In genomic region chr17:80851277-80851925, GRCh38 we compare ENCODE assay signal across 14 cellular contexts.
A peak's percentile ranks its signal among the peaks of the same experiment; 100 is the strongest.
DNase-seq lines count a peak whose midpoint lies in the region; ATAC-seq and TF ChIP-seq lines count a peak whose summit lies in the region.
"Had no signal": no experiment of that assay in that cellular context is flagged by ENCODE, and none has a peak within 500 bp of the region (broad histone marks: within the 10 kb centered on the region; RNA-seq: fewer than 3 reads in every experiment).

No MANE protein-coding gene starts in this region.

- CTCF ChIA-PET in activated CD4-positive, alpha-beta T cell treated with anti-CD3 and anti-CD28 coated beads for 36 hours (lab: Charles Lee): interaction anchor here (0.6 kb wide), 1 partner anchor 33 kb away, joined by 3 read pairs; no protein-coding TSS in a partner anchor
- CTCF ChIA-PET in naive thymus-derived CD4-positive, alpha-beta T cell (lab: Charles Lee): interaction anchor here (0.7 kb wide), 1 partner anchor 47 kb away, joined by 4 read pairs; no protein-coding TSS in a partner anchor

- no peaks in the 10 kb centered on the region for H3K27me3 Mint-ChIP-seq in activated CD4-positive, alpha-beta T cell treated with anti-CD3 and anti-CD28 coated beads for 36 hours
- H3K27me3 Mint-ChIP-seq in GM23338 (ENCODE audit: insufficient read depth, low read depth, poor library complexity): peaks cover 10% of the 10 kb centered on the region
- H3K27me3 Mint-ChIP-seq in activated naive CD8-positive, alpha-beta T cell: no peaks in the 10 kb centered on the region
- no peaks in the 10 kb centered on the region for H3K27me3 Mint-ChIP-seq in naive thymus-derived CD4-positive, alpha-beta T cell

- H3K4me2 ChIP-seq in GM23338: no peak overlapping the region

- no peak overlapping the region for H2AFZ ChIP-seq in GM23338

- H3F3A ChIP-seq in GM23338 (replicated peaks; ENCODE audit: low read depth): no peaks in the 10 kb centered on the region

- DNase-seq in activated CD4-positive, alpha-beta T cell treated with anti-CD3 and anti-CD28 coated beads for 36 hours: no peak
- DNase-seq in activated CD4-positive, alpha-beta T cell treated with anti-CD3 and anti-CD28 coated beads, Interleukin-2, amount 50 U/mL, for 4 hours: no peak
- no peak for DNase-seq in GM23338 (ENCODE audit: low spot score)
- DNase-seq in naive thymus-derived CD4-positive, alpha-beta T cell: no peak
- DNase-seq in DMS79 treated with DMSO at 0.1 percent for 48 hours (lab: John Stamatoyannopoulos, UW): no peak
- DNase-seq: activated CD4-positive, CD25-positive, alpha-beta regulatory T cell treated with anti-CD3 and anti-CD28 coated beads, Interleukin-2, amount 50 U/mL, for 72 hours; Calu3; NCI-H524; RPMI8226; stimulated activated CD4-positive, alpha-beta T cell treated with anti-CD3 and anti-CD28 coated beads, Interleukin-4, amount 100 ng/mL, for 4 hours had no signal

- POLR2A ChIA-PET in activated CD4-positive, alpha-beta T cell treated with anti-CD3 and anti-CD28 coated beads for 36 hours (lab: Charles Lee): no interaction called here
- POLR2A ChIA-PET in naive thymus-derived CD4-positive, alpha-beta T cell (lab: Charles Lee): interaction anchor here (0.7 to 0.8 kb wide), 2 partner anchors 10 to 11 kb away, joined by 3 read pairs; no protein-coding TSS in a partner anchor

- H3K27ac ChIP-seq in GM23338 (ENCODE audit: low read depth): no peak overlapping the region
- no peak overlapping the region for H3K27ac ChIP-seq in naive thymus-derived CD4-positive, alpha-beta T cell (ENCODE audit: low read depth, low read length)
- H3K27ac ChIP-seq: adrenal gland had no signal

- no peaks in the 10 kb centered on the region for H3K9me3 ChIP-seq in naive thymus-derived CD4-positive, alpha-beta T cell (ENCODE audit: control insufficient read depth in 2 of 3, low read length in 3 of 3)
- H3K9me3 ChIP-seq: adrenal gland had no signal

- H3K36me3 ChIP-seq in GM23338 (ENCODE audit: insufficient read depth): no peaks in the 10 kb centered on the region
- H3K36me3 ChIP-seq in naive thymus-derived CD4-positive, alpha-beta T cell (ENCODE audit: control insufficient read depth in 2 of 3, insufficient read depth in 3 of 3, low read length in 3 of 3): peaks cover 0 to 16% (median 0%) of the 10 kb centered on the region in 3 experiments

- intact Hi-C loops in activated CD4-positive, alpha-beta T cell treated with anti-CD3 and anti-CD28 coated beads for 36 hours (cut with DNase I, micrococcal nuclease): no loop called here
- intact Hi-C loops in naive thymus-derived CD4-positive, alpha-beta T cell (cut with micrococcal nuclease): no loop called here

- TF ChIP-seq CTCF in GM23338 (conservative IDR thresholded peaks at IDR 0.05; ENCODE audit: low read depth in 2 of 2): no peak

- H3K4me3 Mint-ChIP-seq in activated CD4-positive, alpha-beta T cell treated with anti-CD3 and anti-CD28 coated beads for 36 hours: no peak overlapping the region
- no peak overlapping the region for H3K4me3 Mint-ChIP-seq in GM23338
- no peak overlapping the region for H3K4me3 Mint-ChIP-seq in activated naive CD8-positive, alpha-beta T cell
- H3K4me3 Mint-ChIP-seq in naive thymus-derived CD4-positive, alpha-beta T cell: peak overlapping the region in 1 of 10 donors; percentile 25

- no peaks in the 10 kb centered on the region for H3K79me2 ChIP-seq in GM23338 (replicated peaks; ENCODE audit: insufficient read depth)

- H3K9me2 ChIP-seq in GM23338 (ENCODE audit: insufficient read depth): no peaks in the 10 kb centered on the region

- H3K4me1 Mint-ChIP-seq in activated CD4-positive, alpha-beta T cell treated with anti-CD3 and anti-CD28 coated beads for 36 hours: peaks cover 53% of the 10 kb centered on the region
- peaks cover 21% of the 10 kb centered on the region for H3K4me1 Mint-ChIP-seq in GM23338
- peaks cover 62% of the 10 kb centered on the region for H3K4me1 Mint-ChIP-seq in activated naive CD8-positive, alpha-beta T cell (ENCODE audit: low read depth)
- peaks cover 32 to 76% (median 70%) of the 10 kb centered on the region in 7 donors for H3K4me1 Mint-ChIP-seq in naive thymus-derived CD4-positive, alpha-beta T cell

- H3K4me3 ChIP-seq in GM23338: no peak overlapping the region
- H3K4me3 ChIP-seq in naive thymus-derived CD4-positive, alpha-beta T cell (ENCODE audit: low read length): no peak overlapping the region
- H3K4me3 ChIP-seq: adrenal gland had no signal

- H3K4me1 ChIP-seq in GM23338 (ENCODE audit: insufficient read depth): no peaks in the 10 kb centered on the region
- H3K4me1 ChIP-seq in naive thymus-derived CD4-positive, alpha-beta T cell (ENCODE audit: control insufficient read depth in 2 of 2, insufficient read depth in 2 of 2, low read length in 2 of 2): peaks cover 17 to 51% of the 10 kb centered on the region in 2 donors

- no peaks in the 10 kb centered on the region for H4K20me1 ChIP-seq in GM23338 (replicated peaks; ENCODE audit: insufficient read depth)

- ATAC-seq in activated CD4-positive, alpha-beta T cell treated with anti-CD3 and anti-CD28 coated beads for 36 hours: no peak
- ATAC-seq in GM23338 (no peak), HG03521 (IDR thresholded peaks at IDR 0.05; ENCODE audit: unreplicated experiment) (no peak), esophagus mucosa (no peak)
- no peak for ATAC-seq in naive thymus-derived CD4-positive, alpha-beta T cell

- H3K36me3 Mint-ChIP-seq in activated CD4-positive, alpha-beta T cell treated with anti-CD3 and anti-CD28 coated beads for 36 hours (ENCODE audit: low read depth): peaks cover 62% of the 10 kb centered on the region
- peaks cover 11% of the 10 kb centered on the region for H3K36me3 Mint-ChIP-seq in GM23338 (ENCODE audit: low read depth)
- H3K36me3 Mint-ChIP-seq in activated naive CD8-positive, alpha-beta T cell: peaks cover 22% of the 10 kb centered on the region
- peaks cover 3 to 65% (median 24%) of the 10 kb centered on the region in 5 donors for H3K36me3 Mint-ChIP-seq in naive thymus-derived CD4-positive, alpha-beta T cell

- no peaks in the 10 kb centered on the region for H3K27me3 ChIP-seq in GM23338 (ENCODE audit: insufficient read depth)
- H3K27me3 ChIP-seq in naive thymus-derived CD4-positive, alpha-beta T cell (ENCODE audit: control insufficient read depth in 2 of 2, insufficient read depth in 2 of 2, low read length in 2 of 2): no peaks in the 10 kb centered on the region
- H3K27me3 ChIP-seq: adrenal gland had no signal

- peak overlapping the region; percentile 49 for H3K27ac Mint-ChIP-seq in activated CD4-positive, alpha-beta T cell treated with anti-CD3 and anti-CD28 coated beads for 36 hours
- H3K27ac Mint-ChIP-seq in GM23338: peak overlapping the region; percentile 58; the same call in 1 of the 2 replicates
- peak overlapping the region; percentile 77 for H3K27ac Mint-ChIP-seq in activated naive CD8-positive, alpha-beta T cell
- H3K27ac Mint-ChIP-seq in naive thymus-derived CD4-positive, alpha-beta T cell: peak overlapping the region in 5 of 9 donors; percentile 20 to 76 (median 43)

- no peaks in the 10 kb centered on the region for H3K9me3 Mint-ChIP-seq in activated CD4-positive, alpha-beta T cell treated with anti-CD3 and anti-CD28 coated beads for 36 hours (ENCODE audit: low read depth)
- no peaks in the 10 kb centered on the region for H3K9me3 Mint-ChIP-seq in GM23338
- H3K9me3 Mint-ChIP-seq in activated naive CD8-positive, alpha-beta T cell (ENCODE audit: low read depth): no peaks in the 10 kb centered on the region
- H3K9me3 Mint-ChIP-seq in naive thymus-derived CD4-positive, alpha-beta T cell: peaks cover 0 to 4% (median 0%) of the 10 kb centered on the region in 11 donors

TF ChIP-seq in GM23338, 12 proteins besides CTCF, POLR2A, EP300 and RAD21 (continues in another document):
- no peak for TF ChIP-seq NANOG (IDR thresholded peaks at IDR 0.05; ENCODE audit: borderline replicate concordance)
- no peak for TF ChIP-seq CREB1 (CRISPR knock-in tag; IDR thresholded peaks at IDR 0.05; ENCODE audit: low read depth)
- TF ChIP-seq ETS1 (IDR thresholded peaks at IDR 0.05): no peak
- TF ChIP-seq ZNF114 (CRISPR knock-in tag; IDR thresholded peaks at IDR 0.05): no peak
- TF ChIP-seq STAT1 (IDR thresholded peaks at IDR 0.05; ENCODE audit: unreplicated experiment): no peak
- TF ChIP-seq EZH2 (IDR thresholded peaks at IDR 0.05; ENCODE audit: low read depth, unreplicated experiment): no peak
- TF ChIP-seq, protein P1, sequence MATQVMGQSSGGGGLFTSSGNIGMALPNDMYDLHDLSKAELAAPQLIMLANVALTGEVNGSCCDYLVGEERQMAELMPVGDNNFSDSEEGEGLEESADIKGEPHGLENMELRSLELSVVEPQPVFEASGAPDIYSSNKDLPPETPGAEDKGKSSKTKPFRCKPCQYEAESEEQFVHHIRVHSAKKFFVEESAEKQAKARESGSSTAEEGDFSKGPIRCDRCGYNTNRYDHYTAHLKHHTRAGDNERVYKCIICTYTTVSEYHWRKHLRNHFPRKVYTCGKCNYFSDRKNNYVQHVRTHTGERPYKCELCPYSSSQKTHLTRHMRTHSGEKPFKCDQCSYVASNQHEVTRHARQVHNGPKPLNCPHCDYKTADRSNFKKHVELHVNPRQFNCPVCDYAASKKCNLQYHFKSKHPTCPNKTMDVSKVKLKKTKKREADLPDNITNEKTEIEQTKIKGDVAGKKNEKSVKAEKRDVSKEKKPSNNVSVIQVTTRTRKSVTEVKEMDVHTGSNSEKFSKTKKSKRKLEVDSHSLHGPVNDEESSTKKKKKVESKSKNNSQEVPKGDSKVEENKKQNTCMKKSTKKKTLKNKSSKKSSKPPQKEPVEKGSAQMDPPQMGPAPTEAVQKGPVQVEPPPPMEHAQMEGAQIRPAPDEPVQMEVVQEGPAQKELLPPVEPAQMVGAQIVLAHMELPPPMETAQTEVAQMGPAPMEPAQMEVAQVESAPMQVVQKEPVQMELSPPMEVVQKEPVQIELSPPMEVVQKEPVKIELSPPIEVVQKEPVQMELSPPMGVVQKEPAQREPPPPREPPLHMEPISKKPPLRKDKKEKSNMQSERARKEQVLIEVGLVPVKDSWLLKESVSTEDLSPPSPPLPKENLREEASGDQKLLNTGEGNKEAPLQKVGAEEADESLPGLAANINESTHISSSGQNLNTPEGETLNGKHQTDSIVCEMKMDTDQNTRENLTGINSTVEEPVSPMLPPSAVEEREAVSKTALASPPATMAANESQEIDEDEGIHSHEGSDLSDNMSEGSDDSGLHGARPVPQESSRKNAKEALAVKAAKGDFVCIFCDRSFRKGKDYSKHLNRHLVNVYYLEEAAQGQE (IDR thresholded peaks at IDR 0.05; ENCODE audit: unreplicated experiment): no peak
